ENCODE assay signal across 8 cellular contexts in genomic region chr7:70856889-70857511, GRCh38.
A peak's percentile ranks its signal among the peaks of the same experiment; 100 is the strongest.
DNase-seq lines count a peak whose midpoint lies in the region; ATAC-seq and TF ChIP-seq lines count a peak whose summit lies in the region.

No MANE protein-coding gene starts in this region.

- H3K4me2 ChIP-seq in parathyroid adenoma (ENCODE audit: low read length) = no peak overlapping the region

- H3K4me1 ChIP-seq in Peyer's patch = no peaks in the 10 kb centered on the region
- no peaks in the 10 kb centered on the region for H3K4me1 ChIP-seq in parathyroid adenoma

- H3K36me3 ChIP-seq in Peyer's patch = no peaks in the 10 kb centered on the region
- H3K36me3 ChIP-seq in parathyroid adenoma (ENCODE audit: control insufficient read depth, insufficient read depth, low read length) = no peaks in the 10 kb centered on the region

- no peak overlapping the region for H2AFZ ChIP-seq in parathyroid adenoma

- no peaks in the 10 kb centered on the region for H3K79me2 ChIP-seq in parathyroid adenoma

- H3K9me3 ChIP-seq in Peyer's patch (no peaks in the 10 kb centered on the region), parathyroid adenoma (ENCODE audit: control insufficient read depth, low read length) (no peaks in the 10 kb centered on the region)

- DNase-seq in DMS 273 (lab: John Stamatoyannopoulos, UW; ENCODE audit: unreplicated experiment) (peak; percentile 92), HuH-7.5 (ENCODE audit: low spot score) (peak; percentile 64), Peyer's patch (peak; percentile 24 to 85 (median 78)), globus pallidus (ENCODE audit: low spot score) (peak; percentile 32), ureter (ENCODE audit: low spot score) (peak; percentile 79)
- DNase-seq in activated T-helper 9 cell treated with anti-CD3 and anti-CD28 coated beads, Interleukin-2, amount 50 U/mL, for 16 hours (ENCODE audit: low read depth) = peak; percentile 28

- H3K9ac ChIP-seq in parathyroid adenoma = no peak overlapping the region

- H3K27ac ChIP-seq in Peyer's patch (no peak overlapping the region), parathyroid adenoma (no peak overlapping the region)

- TF ChIP-seq POLR2A in Peyer's patch (IDR thresholded peaks at IDR 0.05) = no peak

- H3K27me3 ChIP-seq in Peyer's patch (no peaks in the 10 kb centered on the region), parathyroid adenoma (ENCODE audit: control insufficient read depth, insufficient read depth, low read length) (no peaks in the 10 kb centered on the region)

- no peak overlapping the region for H3K4me3 ChIP-seq in Peyer's patch
- H3K4me3 ChIP-seq in parathyroid adenoma (ENCODE audit: low read depth, low read length) = no peak overlapping the region

- no peak for ATAC-seq in GM21825 (IDR thresholded peaks at IDR 0.05; ENCODE audit: unreplicated experiment)

- TF ChIP-seq CTCF in Peyer's patch (IDR thresholded peaks at IDR 0.05) = peak; percentile 41 to 85 (median 66)
- TF ChIP-seq CTCF in parathyroid adenoma (IDR thresholded peaks at IDR 0.05) = peak; percentile 61

Comparison
In these comparisons a context has a peak if more than half of its experiments do, and no peak if none do; other contexts are left out.
1. DNase-seq: peak in every context shown above with its lines; median percentile 92 in DMS 273; 79 in ureter; 78 in Peyer's patch; 64 in HuH-7.5; 32 in globus pallidus; 28 in activated T-helper 9 cell treated with anti-CD3 and anti-CD28 coated beads, Interleukin-2, amount 50 U/mL, for 16 hours.